ENCODE assay signal across 9 cellular contexts in genomic region chr10:115171392-115171960, GRCh38.
DNase-seq lines count a peak whose midpoint lies in the region; ATAC-seq and TF ChIP-seq lines count a peak whose summit lies in the region.
"Had no signal": no experiment of that assay in that cellular context is flagged by ENCODE, and none has a peak within 500 bp of the region (broad histone marks: within the 10 kb centered on the region; RNA-seq: fewer than 3 reads in every experiment).

No MANE protein-coding gene starts in this region.

- peak overlapping the region; percentile 73 for H3K27ac Mint-ChIP-seq in chondrocyte (ENCODE audit: unreplicated experiment)
- H3K27ac Mint-ChIP-seq in osteocyte (ENCODE audit: unreplicated experiment), result no peak overlapping the region

- DNase-seq in DMS 273 (lab: John Stamatoyannopoulos, UW; ENCODE audit: unreplicated experiment) (peak; percentile 38), DMS 273 treated with DMSO at 0.1 percent for 48 hours (lab: John Stamatoyannopoulos, UW) (no peak), M059J (ENCODE audit: low read depth) (peak; percentile 15), chondrocyte (ENCODE audit: low spot score) (no peak), osteocyte (ENCODE audit: extremely low spot score, unreplicated experiment) (no peak), GM19240 (ENCODE audit: insufficient read length, low spot score) (no peak), HK-2 (ENCODE audit: unreplicated experiment) (no peak)
- DNase-seq: 8988T had no signal

- H3K4me3 Mint-ChIP-seq in chondrocyte (ENCODE audit: unreplicated experiment) (no peak overlapping the region), osteocyte (ENCODE audit: unreplicated experiment) (no peak overlapping the region)

- peaks cover 5% of the 10 kb centered on the region for H3K4me1 Mint-ChIP-seq in chondrocyte (ENCODE audit: low read depth)
- H3K4me1 Mint-ChIP-seq in osteocyte (ENCODE audit: unreplicated experiment), result no peaks in the 10 kb centered on the region

- ATAC-seq in HG03097 (IDR thresholded peaks at IDR 0.05; ENCODE audit: low FRiP score, unreplicated experiment), result no peak

- H3K36me3 Mint-ChIP-seq in chondrocyte (ENCODE audit: low read depth) (peaks cover 3% of the 10 kb centered on the region), osteocyte (ENCODE audit: unreplicated experiment) (no peaks in the 10 kb centered on the region)

- H3K27me3 Mint-ChIP-seq in chondrocyte (ENCODE audit: low read depth) (no peaks in the 10 kb centered on the region), osteocyte (ENCODE audit: unreplicated experiment) (no peaks in the 10 kb centered on the region)

- H3K9me3 Mint-ChIP-seq in chondrocyte (ENCODE audit: low read depth) (peaks cover 1% of the 10 kb centered on the region), osteocyte (ENCODE audit: unreplicated experiment) (peaks cover 2% of the 10 kb centered on the region)

- TF ChIP-seq CTCF in chondrocyte (IDR thresholded peaks at IDR 0.05), result peak; percentile 86
- TF ChIP-seq CTCF in osteocyte (IDR thresholded peaks at IDR 0.05), result peak; percentile 57

Comparison
In these comparisons a context has a peak if more than half of its experiments do, and no peak if none do; other contexts are left out.
1. DNase-seq: peak in DMS 273 (single experiment) and M059J (single experiment); none in DMS 273 treated with DMSO at 0.1 percent for 48 hours (single experiment), chondrocyte (single experiment), osteocyte (single experiment), GM19240 (single experiment) and HK-2 (single experiment).